7 cellular contexts compared by ENCODE assay signal in the genomic region with DNA sequence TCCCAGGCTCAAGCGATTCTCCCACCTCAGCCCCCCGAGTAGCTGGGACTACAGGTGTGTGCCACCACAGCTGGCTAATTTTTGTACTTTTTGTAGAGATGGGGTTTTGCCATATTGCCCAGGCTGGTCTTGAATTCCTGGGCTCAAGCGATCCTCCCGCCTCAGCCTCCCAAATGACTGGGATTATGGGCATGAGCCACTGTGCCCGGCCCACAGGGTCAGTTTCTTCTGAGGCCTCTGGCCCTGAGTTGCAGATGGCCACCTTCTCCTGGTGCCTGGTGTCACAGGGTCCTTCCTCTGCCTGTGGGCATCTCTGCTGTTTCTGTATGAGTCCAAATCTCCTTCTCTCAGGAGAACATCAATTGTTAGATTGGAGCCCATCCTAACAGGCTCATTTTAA.
DNase-seq lines count a peak whose midpoint lies in the region; ATAC-seq, FAIRE-seq and TF ChIP-seq lines count a peak whose summit lies in the region.
"Not testable (repeated sequence)": the region's sequence is repeated elsewhere in the genome, so short reads cannot be mapped to it uniquely, and the experiment has no call there.

No MANE protein-coding gene starts in this region.

- FAIRE-seq in A549 (lab: Jason Lieb, UNC), result not testable (repeated sequence)

- H3K9me3 Mint-ChIP-seq in activated CD8-positive, alpha-beta T cell treated with anti-CD3 and anti-CD28 coated beads for 36 hours; effector memory CD8-positive, alpha-beta T cell; natural killer cell: not testable (repeated sequence)
- peaks cover 10% of the 10 kb centered on the region for H3K9me3 Mint-ChIP-seq in activated naive CD4-positive, alpha-beta T cell treated with anti-CD3 and anti-CD28 coated beads, Interleukin-2, amount 10 ng/mL, durations not matched to agents 7 days and 5 days

- peak overlapping the region; percentile 40; the same call in 1 of the 3 replicates for H3K4me2 ChIP-seq in A549

- not testable (repeated sequence) for ATAC-seq in A549; activated CD8-positive, alpha-beta T cell treated with anti-CD3 and anti-CD28 coated beads for 36 hours; effector memory CD8-positive, alpha-beta T cell (replicated peaks); natural killer cell

- TF ChIP-seq CTCF in A549 (IDR thresholded peaks at IDR 0.05); RWPE1 (conservative IDR thresholded peaks at IDR 0.05; ENCODE audit: low read depth); activated CD8-positive, alpha-beta T cell treated with anti-CD3 and anti-CD28 coated beads for 36 hours (IDR thresholded peaks at IDR 0.05); natural killer cell (IDR thresholded peaks at IDR 0.05); spleen (IDR thresholded peaks at IDR 0.05 in 8 of 11, conservative IDR thresholded peaks at IDR 0.05 in 3 of 11): not testable (repeated sequence)

- H3K4me1 Mint-ChIP-seq in activated CD8-positive, alpha-beta T cell treated with anti-CD3 and anti-CD28 coated beads for 36 hours (ENCODE audit: low read depth), result peaks cover 43% of the 10 kb centered on the region
- peaks cover 17% of the 10 kb centered on the region for H3K4me1 Mint-ChIP-seq in activated naive CD4-positive, alpha-beta T cell treated with anti-CD3 and anti-CD28 coated beads, Interleukin-2, amount 10 ng/mL, durations not matched to agents 7 days and 5 days
- H3K4me1 Mint-ChIP-seq in effector memory CD8-positive, alpha-beta T cell (ENCODE audit: low read depth in 2 of 2), result peaks cover 40 to 42% of the 10 kb centered on the region in 2 donors
- peaks cover 49 to 62% of the 10 kb centered on the region in 2 donors for H3K4me1 Mint-ChIP-seq in natural killer cell

- not testable (repeated sequence) for TF ChIP-seq EP300 in A549 (IDR thresholded peaks at IDR 0.05)

- TF ChIP-seq POLR2A in A549 (IDR thresholded peaks at IDR 0.05; ENCODE audit: low read length); spleen (IDR thresholded peaks at IDR 0.05): not testable (repeated sequence)

- not testable (repeated sequence) for H3K27ac ChIP-seq in A549, spleen
- peak overlapping the region; percentile 48; the same call in 1 of the 2 replicates for H3K27ac ChIP-seq in RWPE1

- not testable (repeated sequence) for H3K4me3 Mint-ChIP-seq in activated CD8-positive, alpha-beta T cell treated with anti-CD3 and anti-CD28 coated beads for 36 hours; activated naive CD4-positive, alpha-beta T cell treated with anti-CD3 and anti-CD28 coated beads, Interleukin-2, amount 10 ng/mL, durations not matched to agents 7 days and 5 days; effector memory CD8-positive, alpha-beta T cell
- peak overlapping the region; percentile 72 for H3K4me3 Mint-ChIP-seq in natural killer cell

- H3K4me1 ChIP-seq in A549 (peaks cover 27% of the 10 kb centered on the region), spleen (peaks cover 0 to 35% (median 12%) of the 10 kb centered on the region in 6 donors)

- intact Hi-C loops in activated CD8-positive, alpha-beta T cell treated with anti-CD3 and anti-CD28 coated beads for 36 hours (cut with micrococcal nuclease); spleen (cut with DNase I; ENCODE audit: low total_unique reads): not testable (repeated sequence)
- intact Hi-C loops in natural killer cell (cut with micrococcal nuclease), result loop anchor here (2.0 kb wide), 1 partner anchor 122 kb away; the partner anchor contains the start of gene TNRC6C

- peak overlapping the region; percentile 38 for H3K27ac Mint-ChIP-seq in activated CD8-positive, alpha-beta T cell treated with anti-CD3 and anti-CD28 coated beads for 36 hours
- peak overlapping the region; percentile 7 for H3K27ac Mint-ChIP-seq in activated naive CD4-positive, alpha-beta T cell treated with anti-CD3 and anti-CD28 coated beads, Interleukin-2, amount 10 ng/mL, durations not matched to agents 7 days and 5 days
- peak overlapping the region; percentile 32 to 81 for H3K27ac Mint-ChIP-seq in effector memory CD8-positive, alpha-beta T cell
- peak overlapping the region; percentile 80 to 90 for H3K27ac Mint-ChIP-seq in natural killer cell

- not testable (repeated sequence) for H3K36me3 Mint-ChIP-seq in activated CD8-positive, alpha-beta T cell treated with anti-CD3 and anti-CD28 coated beads for 36 hours (ENCODE audit: low read depth); activated naive CD4-positive, alpha-beta T cell treated with anti-CD3 and anti-CD28 coated beads, Interleukin-2, amount 10 ng/mL, durations not matched to agents 7 days and 5 days; effector memory CD8-positive, alpha-beta T cell (ENCODE audit: insufficient read depth); natural killer cell

- H3K9me3 ChIP-seq in A549, spleen: not testable (repeated sequence)

- not testable (repeated sequence) for TF ChIP-seq RAD21 in A549 (conservative IDR thresholded peaks at IDR 0.05 in 1 of 2, IDR thresholded peaks at IDR 0.05 in 1 of 2)

- not testable (repeated sequence) for H3K4me3 ChIP-seq in A549, spleen

- 85% methylated on average over 5 of the region's 5 CpGs for WGBS in A549 (ENCODE audit: missing lambda C conversion rate)
- WGBS in spleen, 5 donors, result 93 to 100% (median 97%) methylated on average over 5 of the region's 5 CpGs

- not testable (repeated sequence) for H3K27me3 Mint-ChIP-seq in activated CD8-positive, alpha-beta T cell treated with anti-CD3 and anti-CD28 coated beads for 36 hours; effector memory CD8-positive, alpha-beta T cell
- peaks cover 54% of the 10 kb centered on the region for H3K27me3 Mint-ChIP-seq in activated naive CD4-positive, alpha-beta T cell treated with anti-CD3 and anti-CD28 coated beads, Interleukin-2, amount 10 ng/mL, durations not matched to agents 7 days and 5 days
- H3K27me3 Mint-ChIP-seq in natural killer cell (ENCODE audit: low read depth in 2 of 2), result peaks cover 6 to 19% of the 10 kb centered on the region in 2 donors

- H3K36me3 ChIP-seq in spleen, result not testable (repeated sequence)

- H3K27me3 ChIP-seq in spleen (replicated peaks in 1 of 7), result peaks cover 0 to 43% (median 0%) of the 10 kb centered on the region in 7 donors

- POLR2A ChIA-PET in A549 (lab: Yijun Ruan, JAX), result interaction anchor here (2.1 kb wide), 1 partner anchor 121 kb away, joined by 11 read pairs; the partner anchor contains the start of gene TNRC6C
- POLR2A ChIA-PET in RWPE1 (lab: Yijun Ruan, JAX; ENCODE audit: low non-redundant PET), result not testable (repeated sequence)
- POLR2A ChIA-PET in activated CD8-positive, alpha-beta T cell treated with anti-CD3 and anti-CD28 coated beads for 36 hours (lab: Charles Lee), result interaction anchor here (1.4 to 1.6 kb wide), 4 partner anchors 9 to 51 kb away, joined by 3 to 4 read pairs (median 4); no protein-coding TSS in a partner anchor

- not testable (repeated sequence) for DNase-seq in A549 (ENCODE audit: low read depth in 1 of 2, low spot score in 1 of 2); RWPE1 (ENCODE audit: low spot score); activated CD8-positive, alpha-beta T cell treated with anti-CD3 and anti-CD28 coated beads for 36 hours; activated naive CD4-positive, alpha-beta T cell treated with anti-CD3 and anti-CD28 coated beads, Interleukin-2, amount 10 ng/mL, durations not matched to agents 7 days and 5 days; effector memory CD8-positive, alpha-beta T cell; natural killer cell
- peak; percentile 31 for DNase-seq in spleen

- CTCF ChIA-PET in A549 (lab: Yijun Ruan, JAX), result interaction anchor here (1.8 to 2.1 kb wide), 2 partner anchors 11 to 177 kb away, joined by 4 to 7 read pairs; no protein-coding TSS in a partner anchor
- CTCF ChIA-PET in RWPE1 (lab: Yijun Ruan, JAX); activated CD8-positive, alpha-beta T cell treated with anti-CD3 and anti-CD28 coated beads for 36 hours (lab: Charles Lee); activated naive CD4-positive, alpha-beta T cell treated with anti-CD3 and anti-CD28 coated beads, Interleukin-2, amount 10 ng/mL, durations not matched to agents 7 days and 5 days (lab: Charles Lee): not testable (repeated sequence)

Comparison
In these comparisons a context has a peak if more than half of its experiments do, and no peak if none do; other contexts are left out.
1. H3K27ac Mint-ChIP-seq: peak in every context shown above with its lines; median percentile 85 in natural killer cell; 56 in effector memory CD8-positive, alpha-beta T cell; 38 in activated CD8-positive, alpha-beta T cell treated with anti-CD3 and anti-CD28 coated beads for 36 hours; 7 in activated naive CD4-positive, alpha-beta T cell treated with anti-CD3 and anti-CD28 coated beads, Interleukin-2, amount 10 ng/mL, durations not matched to agents 7 days and 5 days.